Comparison of ENCODE assay signal across 8 cellular contexts in the genomic region with DNA sequence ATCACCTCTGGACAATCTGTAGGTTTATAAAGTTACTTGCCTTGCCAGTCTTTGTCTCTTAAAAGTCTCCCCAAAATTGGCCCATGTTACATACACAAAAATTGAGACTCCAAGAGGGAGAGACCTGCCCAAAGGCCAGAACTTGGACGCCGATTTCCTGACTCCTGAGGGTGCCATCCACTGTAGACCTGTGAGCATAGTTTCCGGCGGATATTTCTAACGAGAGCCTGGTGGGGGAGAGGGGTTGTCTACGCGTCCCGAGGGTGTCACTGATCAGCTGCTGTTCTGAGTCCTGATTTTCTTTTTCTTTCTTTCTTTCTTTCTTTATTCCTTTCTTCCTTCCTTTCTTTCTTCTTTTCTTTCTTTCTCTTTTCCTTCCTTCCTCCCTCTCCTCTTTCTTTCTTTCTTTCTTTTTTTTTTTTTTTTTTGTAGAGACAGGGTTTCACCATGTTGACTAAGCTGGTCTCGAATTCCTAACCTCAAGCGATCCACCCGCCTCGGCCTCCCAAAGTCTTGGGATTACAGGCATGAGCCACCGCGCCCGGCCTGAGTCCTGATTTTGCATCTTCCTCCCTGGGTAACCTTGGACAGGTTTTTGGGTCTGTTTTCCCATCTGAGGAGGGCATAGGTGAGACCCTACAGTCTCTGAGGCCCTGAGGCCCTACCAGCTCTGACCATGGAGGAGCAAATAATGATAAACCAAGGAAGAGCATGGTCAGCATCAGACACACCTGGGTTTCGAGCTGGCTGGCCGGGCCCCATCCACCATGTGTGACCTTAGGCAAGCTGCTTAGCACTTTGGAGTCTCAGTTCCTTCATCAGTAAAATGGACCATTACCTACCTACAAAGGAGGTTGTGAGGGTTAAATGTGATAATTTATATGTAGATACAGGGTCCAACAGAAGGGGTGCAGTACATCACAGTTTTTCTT. TPM values are rescaled to one million over a fixed set of nuclear protein-coding genes. Genes with fewer than 3 reads are reported as not detected.
DNase-seq lines count a peak whose midpoint lies in the region; TF ChIP-seq lines count a peak whose summit lies in the region.

No MANE protein-coding gene starts in this region.

- peak overlapping the region; percentile 80 for H3K4me2 ChIP-seq in smooth muscle cell

- H2AFZ ChIP-seq in smooth muscle cell (ENCODE audit: low read depth) = peak overlapping the region; percentile 36

- no peaks in the 10 kb centered on the region for H3K9me3 Mint-ChIP-seq in T-helper 1 cell treated with Interleukin-12 subunit alpha and Interleukin-12 subunit beta and Interleukin-4 antibody, amounts not matched to agents 30 μg/mL and 1 μg/mL, for 36 hours

- H3K9ac ChIP-seq in iPS-20b (ENCODE audit: low read depth, low read length) (no peak overlapping the region), smooth muscle cell (ENCODE audit: low read depth) (no peak overlapping the region)

- peaks cover 7% of the 10 kb centered on the region for H3K36me3 Mint-ChIP-seq in T-helper 1 cell treated with Interleukin-12 subunit alpha and Interleukin-12 subunit beta and Interleukin-4 antibody, amounts not matched to agents 30 μg/mL and 1 μg/mL, for 36 hours (ENCODE audit: low read depth)

- DNase-seq in T-helper 1 cell (no peak), SJCRH30 (no peak), smooth muscle cell (lab: John Stamatoyannopoulos, UW; ENCODE audit: unreplicated experiment) (no peak), AG08396 (ENCODE audit: low spot score) (no peak), NCI-H345 treated with DMSO at 0.1 percent for 48 hours (lab: John Stamatoyannopoulos, UW; ENCODE audit: unreplicated experiment) (no peak), NCI-H748 treated with DMSO at 0.1 percent for 48 hours (lab: John Stamatoyannopoulos, UW) (no peak)

- H3K36me3 ChIP-seq in SJCRH30 (no peaks in the 10 kb centered on the region), iPS-20b (ENCODE audit: insufficient read depth, low read depth, low read length) (peaks cover 24% of the 10 kb centered on the region), smooth muscle cell (ENCODE audit: low read depth) (no peaks in the 10 kb centered on the region)

- no peaks in the 10 kb centered on the region for H3K9me3 ChIP-seq in SJCRH30 (replicated peaks)
- no peaks in the 10 kb centered on the region for H3K9me3 ChIP-seq in iPS-20b (ENCODE audit: insufficient read depth, low read depth, low read length)
- H3K9me3 ChIP-seq in smooth muscle cell (replicated peaks; ENCODE audit: low read depth) = no peaks in the 10 kb centered on the region

- H3K79me2 ChIP-seq in smooth muscle cell (ENCODE audit: low read depth) = peaks cover 38% of the 10 kb centered on the region

- no peaks in the 10 kb centered on the region for H3K27me3 ChIP-seq in SJCRH30
- H3K27me3 ChIP-seq in iPS-20b (ENCODE audit: insufficient read depth, low read length) = no peaks in the 10 kb centered on the region
- no peaks in the 10 kb centered on the region for H3K27me3 ChIP-seq in smooth muscle cell (ENCODE audit: low read depth)

- H3K4me3 ChIP-seq in SJCRH30 (peak overlapping the region; percentile 90), iPS-20b (ENCODE audit: low read length) (peak overlapping the region; percentile 51; the same call in 1 of the 2 replicates), smooth muscle cell (peak overlapping the region; percentile 27)

- H3K4me1 Mint-ChIP-seq in T-helper 1 cell treated with Interleukin-12 subunit alpha and Interleukin-12 subunit beta and Interleukin-4 antibody, amounts not matched to agents 30 μg/mL and 1 μg/mL, for 36 hours (ENCODE audit: low read depth) = peaks cover 17% of the 10 kb centered on the region

- peak overlapping the region; percentile 59 for H3K27ac Mint-ChIP-seq in T-helper 1 cell treated with Interleukin-12 subunit alpha and Interleukin-12 subunit beta and Interleukin-4 antibody, amounts not matched to agents 30 μg/mL and 1 μg/mL, for 36 hours

- H4K20me1 ChIP-seq in smooth muscle cell (ENCODE audit: low read depth) = peaks cover 30% of the 10 kb centered on the region

- no peak for TF ChIP-seq CTCF in smooth muscle cell (IDR thresholded peaks at IDR 0.05; ENCODE audit: borderline replicate concordance, insufficient read depth, poor library complexity, severe bottlenecking)

- WGBS in smooth muscle cell (ENCODE audit: low lambda C conversion rate) = 96% methylated on average over 17 of the region's 17 CpGs

- H3K4me3 Mint-ChIP-seq in T-helper 1 cell treated with Interleukin-12 subunit alpha and Interleukin-12 subunit beta and Interleukin-4 antibody, amounts not matched to agents 30 μg/mL and 1 μg/mL, for 36 hours = no peak overlapping the region

- H3K27me3 Mint-ChIP-seq in T-helper 1 cell treated with Interleukin-12 subunit alpha and Interleukin-12 subunit beta and Interleukin-4 antibody, amounts not matched to agents 30 μg/mL and 1 μg/mL, for 36 hours (ENCODE audit: low read depth) = peaks cover 21% of the 10 kb centered on the region

- H3K4me1 ChIP-seq in SJCRH30 = peaks cover 3% of the 10 kb centered on the region; the same call in 1 of the 2 replicates
- H3K4me1 ChIP-seq in iPS-20b (ENCODE audit: insufficient read depth, low read length) = no peaks in the 10 kb centered on the region
- H3K4me1 ChIP-seq in smooth muscle cell (ENCODE audit: low read depth) = peaks cover 7% of the 10 kb centered on the region

- H3F3A ChIP-seq in smooth muscle cell (ENCODE audit: low read depth) = no peaks in the 10 kb centered on the region

- H3K27ac ChIP-seq in SJCRH30 = no peak overlapping the region
- no peak overlapping the region for H3K27ac ChIP-seq in iPS-20b (ENCODE audit: low read length)
- no peak overlapping the region for H3K27ac ChIP-seq in smooth muscle cell (ENCODE audit: low read depth)

RNA-seq across cellular contexts. Expression of gene NCBP3, which starts 1.0 kb away (rescaled TPM):
- total RNA-seq in SJCRH30 (2014; rRNA removed; shearing (Covaris generic)) = 23.3 and 25.4 TPM in 2 replicates
- total RNA-seq in smooth muscle cell = 28.3 and 30.0 TPM in 2 replicates
- 30.7 and 32.4 TPM in 2 replicates for polyA plus RNA-seq in smooth muscle cell

RNA-seq across cellular contexts. Expression of gene CAMKK1, which starts 45.8 kb away (rescaled TPM):
- 3.4 TPM in 2 replicates for total RNA-seq in SJCRH30 (2014; rRNA removed; shearing (Covaris generic))
- total RNA-seq in smooth muscle cell = 6.3 and 8.8 TPM in 2 replicates
- 7.7 and 8.1 TPM in 2 replicates for polyA plus RNA-seq in smooth muscle cell

RNA-seq across cellular contexts. Expression of gene ITGAE, which starts 46.0 kb away (rescaled TPM):
- 31.0 and 31.6 TPM in 2 replicates for total RNA-seq in SJCRH30 (2014; rRNA removed; shearing (Covaris generic))
- 43.8 and 51.2 TPM in 2 replicates for total RNA-seq in smooth muscle cell
- 61.4 and 66.7 TPM in 2 replicates for polyA plus RNA-seq in smooth muscle cell

Comparison
In these comparisons a context has a peak if more than half of its experiments do, and no peak if none do; other contexts are left out.
1. H3K4me3 ChIP-seq: peak in every context shown above with its lines; median percentile 90 in SJCRH30; 51 in iPS-20b; 27 in smooth muscle cell.